Comparison of ENCODE assay signal across 2 cellular contexts in the genomic region with DNA sequence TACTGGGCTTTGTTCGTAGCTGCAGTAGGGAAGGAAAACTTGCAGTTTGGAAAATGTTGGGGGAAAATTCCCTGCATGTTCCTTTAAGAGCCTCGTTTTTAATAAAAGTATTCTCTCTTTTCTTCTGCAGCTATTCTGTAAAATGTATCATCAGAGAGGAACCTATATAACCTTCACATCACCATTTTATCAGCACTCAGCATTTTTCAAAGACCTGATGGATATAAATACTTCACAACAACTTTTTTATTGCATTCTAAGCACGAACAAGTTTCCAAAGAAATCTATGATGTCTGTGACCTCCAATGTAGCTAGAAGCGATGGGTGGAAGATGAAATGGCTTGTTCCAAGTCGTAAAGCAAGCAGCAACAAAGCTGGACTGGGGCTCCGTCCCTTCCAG.
TF ChIP-seq lines count a peak whose summit lies in the region.

No MANE protein-coding gene starts in this region.

TF ChIP-seq in HepG2, 621 proteins besides CTCF, POLR2A, EP300 and RAD21 (continued from another document):
- TF ChIP-seq, protein P1, sequence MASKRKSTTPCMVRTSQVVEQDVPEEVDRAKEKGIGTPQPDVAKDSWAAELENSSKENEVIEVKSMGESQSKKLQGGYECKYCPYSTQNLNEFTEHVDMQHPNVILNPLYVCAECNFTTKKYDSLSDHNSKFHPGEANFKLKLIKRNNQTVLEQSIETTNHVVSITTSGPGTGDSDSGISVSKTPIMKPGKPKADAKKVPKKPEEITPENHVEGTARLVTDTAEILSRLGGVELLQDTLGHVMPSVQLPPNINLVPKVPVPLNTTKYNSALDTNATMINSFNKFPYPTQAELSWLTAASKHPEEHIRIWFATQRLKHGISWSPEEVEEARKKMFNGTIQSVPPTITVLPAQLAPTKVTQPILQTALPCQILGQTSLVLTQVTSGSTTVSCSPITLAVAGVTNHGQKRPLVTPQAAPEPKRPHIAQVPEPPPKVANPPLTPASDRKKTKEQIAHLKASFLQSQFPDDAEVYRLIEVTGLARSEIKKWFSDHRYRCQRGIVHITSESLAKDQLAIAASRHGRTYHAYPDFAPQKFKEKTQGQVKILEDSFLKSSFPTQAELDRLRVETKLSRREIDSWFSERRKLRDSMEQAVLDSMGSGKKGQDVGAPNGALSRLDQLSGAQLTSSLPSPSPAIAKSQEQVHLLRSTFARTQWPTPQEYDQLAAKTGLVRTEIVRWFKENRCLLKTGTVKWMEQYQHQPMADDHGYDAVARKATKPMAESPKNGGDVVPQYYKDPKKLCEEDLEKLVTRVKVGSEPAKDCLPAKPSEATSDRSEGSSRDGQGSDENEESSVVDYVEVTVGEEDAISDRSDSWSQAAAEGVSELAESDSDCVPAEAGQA (IDR thresholded peaks at IDR 0.05; ENCODE audit: low read depth): no peak
- TF ChIP-seq, protein P1 (CRISPR knock-in tag; IDR thresholded peaks at IDR 0.05; ENCODE audit: borderline replicate concordance): no peak
- peak; percentile 62 to 73 for TF ChIP-seq MAFK (conservative IDR thresholded peaks at IDR 0.05 in 1 of 2, IDR thresholded peaks at IDR 0.05 in 1 of 2; ENCODE audit: low read length in 2 of 2)
- TF ChIP-seq ZNF10 (CRISPR knock-in tag; IDR thresholded peaks at IDR 0.05; ENCODE audit: borderline replicate concordance, low read depth): no peak
- no peak for TF ChIP-seq ZNF768 (CRISPR knock-in tag; IDR thresholded peaks at IDR 0.05)
- TF ChIP-seq, protein P2, sequence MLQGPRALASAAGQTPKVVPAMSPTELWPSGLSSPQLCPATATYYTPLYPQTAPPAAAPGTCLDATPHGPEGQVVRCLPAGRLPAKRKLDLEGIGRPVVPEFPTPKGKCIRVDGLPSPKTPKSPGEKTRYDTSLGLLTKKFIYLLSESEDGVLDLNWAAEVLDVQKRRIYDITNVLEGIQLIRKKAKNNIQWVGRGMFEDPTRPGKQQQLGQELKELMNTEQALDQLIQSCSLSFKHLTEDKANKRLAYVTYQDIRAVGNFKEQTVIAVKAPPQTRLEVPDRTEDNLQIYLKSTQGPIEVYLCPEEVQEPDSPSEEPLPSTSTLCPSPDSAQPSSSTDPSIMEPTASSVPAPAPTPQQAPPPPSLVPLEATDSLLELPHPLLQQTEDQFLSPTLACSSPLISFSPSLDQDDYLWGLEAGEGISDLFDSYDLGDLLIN (CRISPR knock-in tag; IDR thresholded peaks at IDR 0.05; ENCODE audit: borderline replicate concordance): no peak
- TF ChIP-seq, protein P3, sequence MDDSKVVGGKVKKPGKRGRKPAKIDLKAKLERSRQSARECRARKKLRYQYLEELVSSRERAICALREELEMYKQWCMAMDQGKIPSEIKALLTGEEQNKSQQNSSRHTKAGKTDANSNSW (CRISPR knock-in tag; IDR thresholded peaks at IDR 0.05; ENCODE audit: borderline replicate concordance): no peak
- no peak for TF ChIP-seq PHF20 (CRISPR knock-in tag; IDR thresholded peaks at IDR 0.05)
- TF ChIP-seq MAFF (IDR thresholded peaks at IDR 0.05; ENCODE audit: low read depth, low read length): peak; percentile 68
- TF ChIP-seq, protein P4, sequence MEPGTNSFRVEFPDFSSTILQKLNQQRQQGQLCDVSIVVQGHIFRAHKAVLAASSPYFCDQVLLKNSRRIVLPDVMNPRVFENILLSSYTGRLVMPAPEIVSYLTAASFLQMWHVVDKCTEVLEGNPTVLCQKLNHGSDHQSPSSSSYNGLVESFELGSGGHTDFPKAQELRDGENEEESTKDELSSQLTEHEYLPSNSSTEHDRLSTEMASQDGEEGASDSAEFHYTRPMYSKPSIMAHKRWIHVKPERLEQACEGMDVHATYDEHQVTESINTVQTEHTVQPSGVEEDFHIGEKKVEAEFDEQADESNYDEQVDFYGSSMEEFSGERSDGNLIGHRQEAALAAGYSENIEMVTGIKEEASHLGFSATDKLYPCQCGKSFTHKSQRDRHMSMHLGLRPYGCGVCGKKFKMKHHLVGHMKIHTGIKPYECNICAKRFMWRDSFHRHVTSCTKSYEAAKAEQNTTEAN (CRISPR knock-in tag; conservative IDR thresholded peaks at IDR 0.05): no peak
- TF ChIP-seq, protein P5, sequence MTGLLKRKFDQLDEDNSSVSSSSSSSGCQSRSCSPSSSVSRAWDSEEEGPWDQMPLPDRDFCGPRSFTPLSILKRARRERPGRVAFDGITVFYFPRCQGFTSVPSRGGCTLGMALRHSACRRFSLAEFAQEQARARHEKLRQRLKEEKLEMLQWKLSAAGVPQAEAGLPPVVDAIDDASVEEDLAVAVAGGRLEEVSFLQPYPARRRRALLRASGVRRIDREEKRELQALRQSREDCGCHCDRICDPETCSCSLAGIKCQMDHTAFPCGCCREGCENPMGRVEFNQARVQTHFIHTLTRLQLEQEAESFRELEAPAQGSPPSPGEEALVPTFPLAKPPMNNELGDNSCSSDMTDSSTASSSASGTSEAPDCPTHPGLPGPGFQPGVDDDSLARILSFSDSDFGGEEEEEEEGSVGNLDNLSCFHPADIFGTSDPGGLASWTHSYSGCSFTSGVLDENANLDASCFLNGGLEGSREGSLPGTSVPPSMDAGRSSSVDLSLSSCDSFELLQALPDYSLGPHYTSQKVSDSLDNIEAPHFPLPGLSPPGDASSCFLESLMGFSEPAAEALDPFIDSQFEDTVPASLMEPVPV (CRISPR knock-in tag; IDR thresholded peaks at IDR 0.05): no peak

TF ChIP-seq in K562, 482 proteins besides CTCF, POLR2A, EP300 and RAD21 (continued from another document and continues in another):
- TF ChIP-seq, protein P6, sequence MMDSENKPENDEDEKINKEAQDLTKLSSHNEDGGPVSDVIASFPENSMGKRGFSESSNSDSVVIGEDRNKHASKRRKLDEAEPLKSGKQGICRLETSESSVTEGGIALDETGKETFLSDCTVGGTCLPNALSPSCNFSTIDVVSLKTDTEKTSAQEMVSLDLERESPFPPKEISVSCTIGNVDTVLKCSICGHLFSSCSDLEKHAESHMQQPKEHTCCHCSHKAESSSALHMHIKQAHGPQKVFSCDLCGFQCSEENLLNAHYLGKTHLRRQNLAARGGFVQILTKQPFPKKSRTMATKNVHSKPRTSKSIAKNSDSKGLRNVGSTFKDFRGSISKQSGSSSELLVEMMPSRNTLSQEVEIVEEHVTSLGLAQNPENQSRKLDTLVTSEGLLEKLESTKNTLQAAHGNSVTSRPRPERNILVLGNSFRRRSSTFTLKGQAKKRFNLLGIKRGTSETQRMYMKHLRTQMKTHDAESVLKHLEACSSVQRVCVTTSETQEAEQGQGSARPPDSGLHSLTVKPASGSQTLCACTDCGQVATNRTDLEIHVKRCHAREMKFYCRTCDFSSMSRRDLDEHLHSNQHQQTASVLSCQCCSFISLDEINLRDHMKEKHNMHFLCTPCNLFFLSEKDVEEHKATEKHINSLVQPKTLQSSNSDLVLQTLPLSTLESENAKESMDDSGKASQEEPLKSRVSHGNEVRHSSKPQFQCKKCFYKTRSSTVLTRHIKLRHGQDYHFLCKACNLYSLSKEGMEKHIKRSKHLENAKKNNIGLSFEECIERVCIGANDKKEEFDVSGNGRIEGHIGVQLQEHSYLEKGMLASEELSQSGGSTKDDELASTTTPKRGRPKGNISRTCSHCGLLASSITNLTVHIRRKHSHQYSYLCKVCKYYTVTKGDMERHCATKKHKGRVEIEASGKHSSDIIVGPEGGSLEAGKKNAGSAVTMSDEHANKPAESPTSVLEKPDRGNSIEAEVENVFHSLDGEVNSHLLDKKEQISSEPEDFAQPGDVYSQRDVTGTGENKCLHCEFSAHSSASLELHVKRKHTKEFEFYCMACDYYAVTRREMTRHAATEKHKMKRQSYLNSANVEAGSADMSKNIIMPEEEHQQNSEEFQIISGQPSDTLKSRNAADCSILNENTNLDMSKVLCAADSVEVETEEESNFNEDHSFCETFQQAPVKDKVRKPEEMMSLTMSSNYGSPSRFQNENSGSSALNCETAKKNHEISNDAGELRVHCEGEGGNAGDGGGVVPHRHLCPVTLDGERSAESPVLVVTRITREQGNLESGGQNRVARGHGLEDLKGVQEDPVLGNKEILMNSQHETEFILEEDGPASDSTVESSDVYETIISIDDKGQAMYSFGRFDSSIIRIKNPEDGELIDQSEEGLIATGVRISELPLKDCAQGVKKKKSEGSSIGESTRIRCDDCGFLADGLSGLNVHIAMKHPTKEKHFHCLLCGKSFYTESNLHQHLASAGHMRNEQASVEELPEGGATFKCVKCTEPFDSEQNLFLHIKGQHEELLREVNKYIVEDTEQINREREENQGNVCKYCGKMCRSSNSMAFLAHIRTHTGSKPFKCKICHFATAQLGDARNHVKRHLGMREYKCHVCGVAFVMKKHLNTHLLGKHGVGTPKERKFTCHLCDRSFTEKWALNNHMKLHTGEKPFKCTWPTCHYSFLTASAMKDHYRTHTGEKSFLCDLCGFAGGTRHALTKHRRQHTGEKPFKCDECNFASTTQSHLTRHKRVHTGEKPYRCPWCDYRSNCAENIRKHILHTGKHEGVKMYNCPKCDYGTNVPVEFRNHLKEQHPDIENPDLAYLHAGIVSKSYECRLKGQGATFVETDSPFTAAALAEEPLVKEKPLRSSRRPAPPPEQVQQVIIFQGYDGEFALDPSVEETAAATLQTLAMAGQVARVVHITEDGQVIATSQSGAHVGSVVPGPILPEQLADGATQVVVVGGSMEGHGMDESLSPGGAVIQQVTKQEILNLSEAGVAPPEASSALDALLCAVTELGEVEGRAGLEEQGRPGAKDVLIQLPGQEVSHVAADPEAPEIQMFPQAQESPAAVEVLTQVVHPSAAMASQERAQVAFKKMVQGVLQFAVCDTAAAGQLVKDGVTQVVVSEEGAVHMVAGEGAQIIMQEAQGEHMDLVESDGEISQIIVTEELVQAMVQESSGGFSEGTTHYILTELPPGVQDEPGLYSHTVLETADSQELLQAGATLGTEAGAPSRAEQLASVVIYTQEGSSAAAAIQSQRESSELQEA (IDR thresholded peaks at IDR 0.05; ENCODE audit: low read depth): no peak
- TF ChIP-seq ZKSCAN8 (CRISPR knock-in tag; IDR thresholded peaks at IDR 0.05) (no peak), TAF7 (tag; IDR thresholded peaks at IDR 0.05) (no peak), ADNP (tag; IDR thresholded peaks at IDR 0.05) (no peak), ZNF41 (CRISPR knock-in tag; conservative IDR thresholded peaks at IDR 0.05) (no peak), ZNF384 (IDR thresholded peaks at IDR 0.05; ENCODE audit: low read depth, low read length) (no peak), RBM39 (optimal IDR thresholded peaks at IDR 0.05; ENCODE audit: low read depth, low read length) (no peak), C11orf30 (IDR thresholded peaks at IDR 0.05; ENCODE audit: low read depth) (0 out of 2 replicates have a peak, but pooled peaks have one; percentile 24), IFI16 (CRISPR knock-in tag; IDR thresholded peaks at IDR 0.05) (no peak), DACH1 (IDR thresholded peaks at IDR 0.05; ENCODE audit: partially characterized antibody) (no peak), MAFF (IDR thresholded peaks at IDR 0.05; ENCODE audit: low read length) (peak; percentile 43; the same call in 1 of the 2 replicates), ZNF12 (CRISPR knock-in tag; IDR thresholded peaks at IDR 0.05) (no peak), NFE2 (IDR thresholded peaks at IDR 0.05; ENCODE audit: low read depth) (no peak), PHB2 (IDR thresholded peaks at IDR 0.05; ENCODE audit: low read depth) (no peak), TOE1 (IDR thresholded peaks at IDR 0.05; ENCODE audit: borderline replicate concordance) (no peak), TOE1 (CRISPR knock-in tag; IDR thresholded peaks at IDR 0.05; ENCODE audit: borderline replicate concordance, low read depth) (no peak)
- TF ChIP-seq, protein P7, sequence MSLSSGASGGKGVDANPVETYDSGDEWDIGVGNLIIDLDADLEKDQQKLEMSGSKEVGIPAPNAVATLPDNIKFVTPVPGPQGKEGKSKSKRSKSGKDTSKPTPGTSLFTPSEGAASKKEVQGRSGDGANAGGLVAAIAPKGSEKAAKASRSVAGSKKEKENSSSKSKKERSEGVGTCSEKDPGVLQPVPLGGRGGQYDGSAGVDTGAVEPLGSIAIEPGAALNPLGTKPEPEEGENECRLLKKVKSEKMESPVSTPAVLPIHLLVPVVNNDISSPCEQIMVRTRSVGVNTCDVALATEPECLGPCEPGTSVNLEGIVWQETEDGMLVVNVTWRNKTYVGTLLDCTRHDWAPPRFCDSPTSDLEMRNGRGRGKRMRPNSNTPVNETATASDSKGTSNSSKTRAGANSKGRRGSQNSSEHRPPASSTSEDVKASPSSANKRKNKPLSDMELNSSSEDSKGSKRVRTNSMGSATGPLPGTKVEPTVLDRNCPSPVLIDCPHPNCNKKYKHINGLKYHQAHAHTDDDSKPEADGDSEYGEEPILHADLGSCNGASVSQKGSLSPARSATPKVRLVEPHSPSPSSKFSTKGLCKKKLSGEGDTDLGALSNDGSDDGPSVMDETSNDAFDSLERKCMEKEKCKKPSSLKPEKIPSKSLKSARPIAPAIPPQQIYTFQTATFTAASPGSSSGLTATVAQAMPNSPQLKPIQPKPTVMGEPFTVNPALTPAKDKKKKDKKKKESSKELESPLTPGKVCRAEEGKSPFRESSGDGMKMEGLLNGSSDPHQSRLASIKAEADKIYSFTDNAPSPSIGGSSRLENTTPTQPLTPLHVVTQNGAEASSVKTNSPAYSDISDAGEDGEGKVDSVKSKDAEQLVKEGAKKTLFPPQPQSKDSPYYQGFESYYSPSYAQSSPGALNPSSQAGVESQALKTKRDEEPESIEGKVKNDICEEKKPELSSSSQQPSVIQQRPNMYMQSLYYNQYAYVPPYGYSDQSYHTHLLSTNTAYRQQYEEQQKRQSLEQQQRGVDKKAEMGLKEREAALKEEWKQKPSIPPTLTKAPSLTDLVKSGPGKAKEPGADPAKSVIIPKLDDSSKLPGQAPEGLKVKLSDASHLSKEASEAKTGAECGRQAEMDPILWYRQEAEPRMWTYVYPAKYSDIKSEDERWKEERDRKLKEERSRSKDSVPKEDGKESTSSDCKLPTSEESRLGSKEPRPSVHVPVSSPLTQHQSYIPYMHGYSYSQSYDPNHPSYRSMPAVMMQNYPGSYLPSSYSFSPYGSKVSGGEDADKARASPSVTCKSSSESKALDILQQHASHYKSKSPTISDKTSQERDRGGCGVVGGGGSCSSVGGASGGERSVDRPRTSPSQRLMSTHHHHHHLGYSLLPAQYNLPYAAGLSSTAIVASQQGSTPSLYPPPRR (CRISPR knock-in tag; IDR thresholded peaks at IDR 0.05; ENCODE audit: borderline replicate concordance): no peak
- TF ChIP-seq, protein P8, sequence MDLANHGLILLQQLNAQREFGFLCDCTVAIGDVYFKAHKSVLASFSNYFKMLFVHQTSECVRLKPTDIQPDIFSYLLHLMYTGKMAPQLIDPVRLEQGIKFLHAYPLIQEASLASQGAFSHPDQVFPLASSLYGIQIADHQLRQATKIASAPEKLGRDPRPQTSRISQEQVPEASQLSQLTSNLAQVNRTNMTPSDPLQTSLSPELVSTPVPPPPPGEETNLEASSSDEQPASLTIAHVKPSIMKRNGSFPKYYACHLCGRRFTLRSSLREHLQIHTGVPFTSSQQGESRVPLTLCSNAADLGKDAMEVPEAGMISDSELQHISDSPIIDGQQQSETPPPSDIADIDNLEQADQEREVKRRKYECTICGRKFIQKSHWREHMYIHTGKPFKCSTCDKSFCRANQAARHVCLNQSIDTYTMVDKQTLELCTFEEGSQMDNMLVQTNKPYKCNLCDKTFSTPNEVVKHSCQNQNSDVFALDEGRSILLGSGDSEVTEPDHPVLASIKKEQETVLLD (IDR thresholded peaks at IDR 0.05): no peak
